In the genomic region with DNA sequence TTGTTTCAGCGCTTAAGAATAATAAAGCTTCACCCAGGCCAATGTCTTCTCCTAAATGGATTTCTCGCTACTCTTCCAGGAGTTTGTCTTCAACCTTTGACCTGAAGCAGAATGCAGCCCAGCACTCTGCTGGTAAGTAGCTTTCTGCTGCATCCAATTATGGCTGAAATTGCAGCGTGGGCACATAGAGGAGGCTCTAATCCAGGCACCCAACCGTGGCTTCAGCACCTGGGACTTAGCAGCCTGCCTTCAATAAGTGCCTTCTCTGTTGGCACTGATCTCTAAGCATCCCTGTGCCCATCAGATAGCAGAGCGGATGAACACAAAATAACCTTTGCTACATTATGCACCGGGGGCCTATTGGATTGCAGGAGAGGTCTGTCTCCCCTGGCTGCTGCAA, we compare ENCODE assay signal across 25 cellular contexts.
"Had no signal": no experiment of that assay in that cellular context is flagged by ENCODE, and none has a peak within 500 bp of the region (broad histone marks: within the 10 kb centered on the region; RNA-seq: fewer than 3 reads in every experiment).

No MANE protein-coding gene starts in this region.

- H3K9me3 Mint-ChIP-seq: neural crest cell had no signal

- H3K27me3 ChIP-seq: adrenal gland, esophagus muscularis mucosa, gastroesophageal sphincter, transverse colon, vagina had no signal

- H3K4me3 Mint-ChIP-seq: naive B cell, neural crest cell had no signal

- H3K9me3 ChIP-seq: adrenal gland, esophagus muscularis mucosa, gastroesophageal sphincter, heart right ventricle, left ventricle myocardium inferior, mucosa of descending colon, psoas muscle, transverse colon, vagina had no signal

- H3K27ac ChIP-seq: adrenal gland, esophagus muscularis mucosa, gastroesophageal sphincter, heart right ventricle, left ventricle myocardium inferior, psoas muscle, skin epidermis, transverse colon, vagina, VCaP had no signal

- DNase-seq: activated CD4-positive, alpha-beta T cell treated with anti-CD3 and anti-CD28 coated beads for 1 hour; activated CD8-positive, alpha-beta memory T cell treated with anti-CD3 and anti-CD28 coated beads for 24 hours; activated CD8-positive, alpha-beta memory T cell treated with anti-CD3 and anti-CD28 coated beads, Interleukin-2, amount 50 U/mL, for 48 hours; activated gamma-delta T cell treated with Interleukin-2 at 50 U/mL for 16 hours; adrenal gland; cerebellar nuclear complex; cortex of kidney; effector CD4-positive, alpha-beta T cell; heart right ventricle; left ventricle myocardium inferior; mammary epithelial cell; mucosa of descending colon; naive B cell; psoas muscle; right cardiac atrium; stimulated activated naive CD8-positive, alpha-beta T cell treated with anti-CD3 and anti-CD28 coated beads, Interleukin-15, Interleukin-2, amounts not matched to agents 100 U/mL and 50 U/mL, for 24 hours; substantia nigra; transverse colon had no signal

- H3K27ac Mint-ChIP-seq: activated naive CD4-positive, alpha-beta T cell treated with anti-CD3 and anti-CD28 coated beads, Interleukin-2, amount 50 U/mL, for 72 hours; naive B cell had no signal

- ATAC-seq: activated naive CD4-positive, alpha-beta T cell treated with anti-CD3 and anti-CD28 coated beads, Interleukin-2, amount 50 U/mL, for 72 hours; gastroesophageal sphincter; heart right ventricle; mucosa of descending colon; psoas muscle; right cardiac atrium; stimulated activated naive CD8-positive, alpha-beta T cell treated with anti-CD3 and anti-CD28 coated beads, Interleukin-15, Interleukin-2, amounts not matched to agents 100 U/mL and 50 U/mL, for 24 hours had no signal

- H3K4me3 ChIP-seq: adrenal gland, esophagus muscularis mucosa, gastroesophageal sphincter, heart right ventricle, left ventricle myocardium inferior, mucosa of descending colon, psoas muscle, skin epidermis, transverse colon, vagina had no signal

- H3K36me3 Mint-ChIP-seq: activated naive CD4-positive, alpha-beta T cell treated with anti-CD3 and anti-CD28 coated beads, Interleukin-2, amount 50 U/mL, for 72 hours; naive B cell had no signal

- H3K36me3 ChIP-seq: adrenal gland, esophagus muscularis mucosa, gastroesophageal sphincter, heart right ventricle, left ventricle myocardium inferior, transverse colon, vagina had no signal

- H3K4me1 ChIP-seq: adrenal gland, esophagus muscularis mucosa, gastroesophageal sphincter, heart right ventricle, psoas muscle, transverse colon, vagina had no signal
